9 cellular contexts compared by ENCODE assay signal in the genomic region with DNA sequence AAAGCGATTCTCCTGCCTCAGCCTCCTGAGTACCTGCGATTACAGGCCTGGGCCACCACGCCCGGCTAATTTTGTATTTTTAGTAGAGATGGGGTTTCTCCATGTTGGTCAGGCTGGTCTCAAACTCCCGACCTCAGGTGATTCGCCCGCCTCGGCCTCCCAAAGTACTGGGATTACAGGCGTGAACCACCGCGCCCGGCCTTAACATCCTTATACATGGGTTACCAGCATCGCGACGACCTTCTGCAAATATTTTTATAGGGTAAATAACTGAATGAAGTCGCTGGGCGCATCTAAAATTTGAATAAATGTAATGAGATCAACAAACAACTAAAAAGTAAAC. TPM values are rescaled to one million over a fixed set of nuclear protein-coding genes. Genes with fewer than 3 reads are reported as not detected.
DNase-seq lines count a peak whose midpoint lies in the region; TF ChIP-seq lines count a peak whose summit lies in the region.
"Not testable (repeated sequence)": the region's sequence is repeated elsewhere in the genome, so short reads cannot be mapped to it uniquely, and the experiment has no call there.
"Had no signal": no experiment of that assay in that cellular context is flagged by ENCODE, and none has a peak within 500 bp of the region (broad histone marks: within the 10 kb centered on the region; RNA-seq: fewer than 3 reads in every experiment).

No MANE protein-coding gene starts in this region.

- not testable (repeated sequence) for H3K9me3 Mint-ChIP-seq in CD4-positive, alpha-beta memory T cell; activated CD4-positive, alpha-beta memory T cell treated with anti-CD3 and anti-CD28 coated beads, Interleukin-2, amount 10 ng/mL, durations not matched to agents 7 days and 5 days; brain

- not testable (repeated sequence) for H3K27me3 ChIP-seq in CD4-positive, alpha-beta memory T cell (ENCODE audit: insufficient read depth, low read length); MM.1S (replicated peaks; ENCODE audit: insufficient read depth, low read length); mononuclear cell (ENCODE audit: insufficient read depth, low read length); tibial nerve

- H3K4me3 Mint-ChIP-seq in CD4-positive, alpha-beta memory T cell: peak overlapping the region; percentile 87 to 93 (median 89)
- H3K4me3 Mint-ChIP-seq in activated CD4-positive, alpha-beta memory T cell treated with anti-CD3 and anti-CD28 coated beads, Interleukin-2, amount 10 ng/mL, durations not matched to agents 7 days and 5 days: peak overlapping the region; percentile 79
- H3K4me3 Mint-ChIP-seq in brain: peak overlapping the region; percentile 81 to 85 (median 81)

- CTCF ChIA-PET in CD4-positive, alpha-beta memory T cell (lab: Charles Lee; ENCODE audit: partially characterized antibody): interaction anchor here (0.9 to 8.3 kb wide), 21 partner anchors 9 to 223 kb away, joined by 3 to 131 read pairs (median 5); no protein-coding TSS in a partner anchor
- CTCF ChIA-PET in activated CD4-positive, alpha-beta memory T cell treated with anti-CD3 and anti-CD28 coated beads, Interleukin-2, amount 10 ng/mL, durations not matched to agents 7 days and 5 days (lab: Charles Lee): interaction anchor here (1.0 to 3.1 kb wide), 17 partner anchors 9 to 202 kb away, joined by 3 to 21 read pairs (median 5); partner anchors contain the start of genes GLRX and RHOBTB3

- H3K9me3 ChIP-seq in CD4-positive, alpha-beta memory T cell (ENCODE audit: control insufficient read depth in 1 of 2, low read length in 2 of 2); MM.1S (replicated peaks; ENCODE audit: insufficient read depth, low read length); mononuclear cell (ENCODE audit: low read depth, low read length); tibial nerve: not testable (repeated sequence)

- H3K4me2 ChIP-seq in MM.1S (ENCODE audit: low read depth, low read length): peak overlapping the region; percentile 81; the same call in 1 of the 2 replicates

- not testable (repeated sequence) for TF ChIP-seq EP300 in tibial nerve (IDR thresholded peaks at IDR 0.05)

- H3K27me3 Mint-ChIP-seq in CD4-positive, alpha-beta memory T cell; activated CD4-positive, alpha-beta memory T cell treated with anti-CD3 and anti-CD28 coated beads, Interleukin-2, amount 10 ng/mL, durations not matched to agents 7 days and 5 days; brain: not testable (repeated sequence)

- not testable (repeated sequence) for H3K9ac ChIP-seq in MM.1S (ENCODE audit: low read length)

- H3K36me3 ChIP-seq in CD4-positive, alpha-beta memory T cell (ENCODE audit: insufficient read depth, low read length); MM.1S (replicated peaks; ENCODE audit: insufficient read depth, low read length); tibial nerve: not testable (repeated sequence)

- not testable (repeated sequence) for H3K79me2 ChIP-seq in MM.1S (ENCODE audit: low read length)

- H3K4me3 ChIP-seq in CD4-positive, alpha-beta memory T cell (ENCODE audit: low read length in 2 of 2): peak overlapping the region in 1 of 2 donors; percentile 94
- H3K4me3 ChIP-seq in MM.1S (ENCODE audit: low read length) (peak overlapping the region; percentile 58; the same call in 1 of the 2 replicates), fibroblast of pulmonary artery (replicated peaks; ENCODE audit: low read depth, low read length) (peak overlapping the region; percentile 17), mononuclear cell (ENCODE audit: low read length) (peak overlapping the region; percentile 62), retinal pigment epithelial cell (ENCODE audit: low read length) (peak overlapping the region; percentile 66), tibial nerve (peak overlapping the region in 3 of 4 donors; percentile 52 to 67 (median 66))

- H3K27ac Mint-ChIP-seq in CD4-positive, alpha-beta memory T cell: peak overlapping the region; percentile 57 to 94 (median 93)
- peak overlapping the region; percentile 88 for H3K27ac Mint-ChIP-seq in activated CD4-positive, alpha-beta memory T cell treated with anti-CD3 and anti-CD28 coated beads, Interleukin-2, amount 10 ng/mL, durations not matched to agents 7 days and 5 days
- H3K27ac Mint-ChIP-seq in brain: peak overlapping the region in 3 of 5 experiments; percentile 54 to 81 (median 74)

- H3F3A ChIP-seq in MM.1S (ENCODE audit: insufficient read depth, low read length): peaks cover 20% of the 10 kb centered on the region

- not testable (repeated sequence) for H4K20me1 ChIP-seq in MM.1S (ENCODE audit: insufficient read depth, low read length)

- POLR2A ChIA-PET in CD4-positive, alpha-beta memory T cell (lab: Charles Lee; ENCODE audit: partially characterized antibody): interaction anchor here (0.6 to 6.8 kb wide), 15 partner anchors 9 to 223 kb away, joined by 3 to 110 read pairs (median 6); partner anchors contain the start of genes ARSK, GLRX, GPR150 and SKIC3
- POLR2A ChIA-PET in activated CD4-positive, alpha-beta memory T cell treated with anti-CD3 and anti-CD28 coated beads, Interleukin-2, amount 10 ng/mL, durations not matched to agents 7 days and 5 days (lab: Charles Lee): interaction anchor here (1.0 to 4.4 kb wide), 15 partner anchors 11 to 315 kb away, joined by 3 to 52 read pairs (median 9); partner anchors contain the start of genes ARSK, ELL2, GLRX and GPR150

- TF ChIP-seq POLR2A in tibial nerve (IDR thresholded peaks at IDR 0.05): not testable (repeated sequence)

- H3K36me3 Mint-ChIP-seq in CD4-positive, alpha-beta memory T cell; activated CD4-positive, alpha-beta memory T cell treated with anti-CD3 and anti-CD28 coated beads, Interleukin-2, amount 10 ng/mL, durations not matched to agents 7 days and 5 days (ENCODE audit: low read depth); brain: not testable (repeated sequence)

- H3K4me1 Mint-ChIP-seq in CD4-positive, alpha-beta memory T cell: peaks cover 20 to 42% (median 26%) of the 10 kb centered on the region in 4 donors
- H3K4me1 Mint-ChIP-seq in activated CD4-positive, alpha-beta memory T cell treated with anti-CD3 and anti-CD28 coated beads, Interleukin-2, amount 10 ng/mL, durations not matched to agents 7 days and 5 days: peaks cover 45% of the 10 kb centered on the region
- not testable (repeated sequence) for H3K4me1 Mint-ChIP-seq in brain

- H3K9me2 ChIP-seq in MM.1S (replicated peaks; ENCODE audit: insufficient read depth, low read length): not testable (repeated sequence)

- H3K4me1 ChIP-seq in CD4-positive, alpha-beta memory T cell (ENCODE audit: insufficient read depth, low read length): peaks cover 31% of the 10 kb centered on the region
- H3K4me1 ChIP-seq in MM.1S (ENCODE audit: low read length) (peaks cover 19% of the 10 kb centered on the region), mononuclear cell (ENCODE audit: insufficient read depth, low read length) (peaks cover 21% of the 10 kb centered on the region), tibial nerve (peaks cover 0 to 45% (median 15%) of the 10 kb centered on the region in 4 donors)

- peak overlapping the region; percentile 35 for H2AFZ ChIP-seq in MM.1S (ENCODE audit: low read length)

- peak overlapping the region; percentile 84 for H3K27ac ChIP-seq in CD4-positive, alpha-beta memory T cell (ENCODE audit: low read depth, low read length)
- H3K27ac ChIP-seq in MM.1S (ENCODE audit: low read length): not testable (repeated sequence)
- peak overlapping the region; percentile 81 to 98 (median 96) for H3K27ac ChIP-seq in tibial nerve

- 86 to 90% methylated on average over 17 of the region's 17 CpGs for WGBS in tibial nerve, 2 donors

- TF ChIP-seq CTCF in MM.1S (IDR thresholded peaks at IDR 0.05; ENCODE audit: low read length); brain (conservative IDR thresholded peaks at IDR 0.05); fibroblast of pulmonary artery (IDR thresholded peaks at IDR 0.05; ENCODE audit: low read length, missing control alignments); retinal pigment epithelial cell (conservative IDR thresholded peaks at IDR 0.05; ENCODE audit: low read depth, low read length); tibial nerve (IDR thresholded peaks at IDR 0.05): not testable (repeated sequence)

- intact Hi-C loops in CD4-positive, alpha-beta memory T cell (cut with micrococcal nuclease): loop anchor here (1.0 to 10.0 kb wide), 6 partner anchors 14 to 1519 kb away; partner anchors contain the start of genes ARSK, CAST and ELL2

- not testable (repeated sequence) for DNase-seq in CD4-positive, alpha-beta memory T cell; MM.1S; activated CD4-positive, alpha-beta memory T cell treated with anti-CD3 and anti-CD28 coated beads, Interleukin-2, amount 10 ng/mL, durations not matched to agents 7 days and 5 days; fibroblast of pulmonary artery (ENCODE audit: low read depth); retinal pigment epithelial cell (ENCODE audit: low read depth); tibial nerve (ENCODE audit: low spot score in 2 of 2)

RNA-seq across cellular contexts. Expression of gene RFESD, which starts 0.4 kb away (rescaled TPM):
- total RNA-seq in CD4-positive, alpha-beta memory T cell: 1 to 10 TPM; 9.1 to 9.3 TPM
- polyA plus RNA-seq in CD4-positive, alpha-beta memory T cell: 10 to 100 TPM in 1 of 2 donors, 1 to 10 TPM in 1; 9.9 to 11.8 TPM
- total RNA-seq in activated CD4-positive, alpha-beta memory T cell treated with anti-CD3 and anti-CD28 coated beads, Interleukin-2, amount 10 ng/mL, durations not matched to agents 7 days and 5 days: 1 to 10 TPM; 5.4 to 6.4 TPM
- polyA plus RNA-seq in brain (ENCODE audit: insufficient read depth, low read depth, low replicate concordance): 4.2 TPM
- total RNA-seq in mononuclear cell (3.6 TPM), tibial nerve (1 to 10 TPM in 3 of 4 donors, under 1 TPM in 1; 0.98 to 2.1 (median 1.3) TPM)

RNA-seq across cellular contexts. Expression of gene GPR150, which starts 26.3 kb away (rescaled TPM):
- 1 to 10 TPM; 1.5 to 2.4 TPM for total RNA-seq in CD4-positive, alpha-beta memory T cell
- 1 to 10 TPM; 3.1 to 6.1 TPM for polyA plus RNA-seq in CD4-positive, alpha-beta memory T cell
- 1 to 10 TPM; 1.7 TPM for total RNA-seq in activated CD4-positive, alpha-beta memory T cell treated with anti-CD3 and anti-CD28 coated beads, Interleukin-2, amount 10 ng/mL, durations not matched to agents 7 days and 5 days
- polyA plus RNA-seq in brain (ENCODE audit: insufficient read depth, low read depth, low replicate concordance): 1.4 TPM
- total RNA-seq in mononuclear cell: 0.42 TPM
- 1 to 10 TPM in 3 of 4 donors, under 1 TPM in 1; 0.44 to 3.1 (median 2.7) TPM for total RNA-seq in tibial nerve
- total RNA-seq: occipital lobe had no signal

RNA-seq across cellular contexts. Expression of gene SPATA9, which starts 36.6 kb away (rescaled TPM):
- total RNA-seq in CD4-positive, alpha-beta memory T cell: not detected
- under 1 TPM in 1 of 2 donors, not detected in 1; 0.09 TPM for polyA plus RNA-seq in CD4-positive, alpha-beta memory T cell
- not detected for total RNA-seq in activated CD4-positive, alpha-beta memory T cell treated with anti-CD3 and anti-CD28 coated beads, Interleukin-2, amount 10 ng/mL, durations not matched to agents 7 days and 5 days
- polyA plus RNA-seq in brain (ENCODE audit: insufficient read depth, low read depth, low replicate concordance): 0.34 TPM
- total RNA-seq in mononuclear cell (not detected), tibial nerve (1 to 10 TPM in 1 of 4 donors, not detected in 3; 1.2 TPM)
